In genomic region chr14:55580401-55581010, GRCh38 we compare ENCODE assay signal across 8 cellular contexts. TPM values are rescaled to one million over a fixed set of nuclear protein-coding genes. Genes with fewer than 3 reads are reported as not detected.
DNase-seq lines count a peak whose midpoint lies in the region; ATAC-seq, FAIRE-seq and TF ChIP-seq lines count a peak whose summit lies in the region.

No MANE protein-coding gene starts in this region.

- H2AFZ ChIP-seq in GM12878 (ENCODE audit: control insufficient read depth, low read depth, low read length), result peak overlapping the region; percentile 82

- H3K27me3 Mint-ChIP-seq in T-helper 17 cell, result no peaks in the 10 kb centered on the region

- TF ChIP-seq EP300 in A549 (IDR thresholded peaks at IDR 0.05) (no peak), GM12878 (IDR thresholded peaks at IDR 0.05; ENCODE audit: borderline replicate concordance in 1 of 2, control insufficient read depth in 1 of 2, low read depth in 2 of 2, low read length in 2 of 2) (no peak)

- no peaks in the 10 kb centered on the region for H3K36me3 ChIP-seq in GM12878 (ENCODE audit: control insufficient read depth in 2 of 2, insufficient read depth in 2 of 2, low read length in 1 of 2)
- H3K36me3 ChIP-seq in iPS-20b (ENCODE audit: insufficient read depth, low read depth, low read length), result no peaks in the 10 kb centered on the region

- peak overlapping the region; percentile 81 for H3K4me2 ChIP-seq in A549
- H3K4me2 ChIP-seq in GM12878 (ENCODE audit: control insufficient read depth, insufficient read depth), result peak overlapping the region; percentile 35; the same call in 1 of the 2 replicates

- SMC1A ChIA-PET in GM12878 (lab: Charles Lee; ENCODE audit: uncharacterized antibody, unreplicated experiment), result interaction anchor here (1.2 to 2.0 kb wide), 6 partner anchors 9 to 134 kb away, joined by 4 to 9 read pairs (median 6); no protein-coding TSS in a partner anchor

- 2% methylated on average over 9 of the region's 76 CpGs for WGBS in A549 (ENCODE audit: missing lambda C conversion rate)
- WGBS in GM12878 (ENCODE audit: insufficient coverage, insufficient replicate concordance, low lambda C conversion rate, missing lambda C conversion rate), result under 1% methylated on average over 34 of the region's 76 CpGs

- H3K27me3 ChIP-seq in GM12878 (replicated peaks in 1 of 2; ENCODE audit: control insufficient read depth in 2 of 2, insufficient read depth in 2 of 2, low read length in 1 of 2) (no peaks in the 10 kb centered on the region), iPS-20b (ENCODE audit: insufficient read depth, low read length) (no peaks in the 10 kb centered on the region)

- peak overlapping the region; percentile 92 for H3K4me3 Mint-ChIP-seq in T-helper 17 cell

- H3K4me3 ChIP-seq in A549 (peak overlapping the region; percentile 95), GM12878 (peak overlapping the region; percentile 91), iPS-20b (ENCODE audit: low read length) (peak overlapping the region; percentile 82)

- TF ChIP-seq RAD21 in A549 (conservative IDR thresholded peaks at IDR 0.05 in 1 of 2, IDR thresholded peaks at IDR 0.05 in 1 of 2), result no peak
- no peak for TF ChIP-seq RAD21 in GM12878 (IDR thresholded peaks at IDR 0.05; ENCODE audit: insufficient read depth, low read depth, low read length)

- H3K4me1 ChIP-seq in A549, result peaks cover 46% of the 10 kb centered on the region
- peaks cover 12% of the 10 kb centered on the region for H3K4me1 ChIP-seq in GM12878 (ENCODE audit: control insufficient read depth, insufficient read depth, low read length)
- peaks cover 11% of the 10 kb centered on the region for H3K4me1 ChIP-seq in iPS-20b (ENCODE audit: insufficient read depth, low read length)

- H3K36me3 Mint-ChIP-seq in T-helper 17 cell (ENCODE audit: low read depth), result no peaks in the 10 kb centered on the region

- in situ Hi-C loops in GM12878 (cut with MboI), result no loop called here

- no TSS peak for BruUV-seq in GM12878 (replicated peaks; lab: Mats Ljungman, UMichigan)

- peak; percentile 58 to 61 for ATAC-seq in A549
- peak; percentile 27 for ATAC-seq in GM18873 (IDR thresholded peaks at IDR 0.05; ENCODE audit: low FRiP score, unreplicated experiment)
- ATAC-seq in HG03139 (IDR thresholded peaks at IDR 0.05; ENCODE audit: unreplicated experiment), result peak; percentile 36
- peak; percentile 61 for ATAC-seq in T-helper 17 cell
- peak; percentile 52 for ATAC-seq in GM12878

- RAD21 ChIA-PET in GM12878 (lab: Charles Lee; ENCODE audit: unreplicated experiment), result interaction anchor here (1.4 kb wide), 2 partner anchors 10 to 22 kb away, joined by 3 read pairs; no protein-coding TSS in a partner anchor

- peaks cover 22% of the 10 kb centered on the region for H3K4me1 Mint-ChIP-seq in T-helper 17 cell

- no peak for TF ChIP-seq CTCF in A549 (IDR thresholded peaks at IDR 0.05)
- TF ChIP-seq CTCF in GM12878 (IDR thresholded peaks at IDR 0.05 in 2 of 3, conservative IDR thresholded peaks at IDR 0.05 in 1 of 3; ENCODE audit: control insufficient read depth in 2 of 3, extremely low read depth in 1 of 3, insufficient read depth in 1 of 3, low read depth in 3 of 3, low read length in 3 of 3), result no peak

- CTCF ChIA-PET in A549 (lab: Yijun Ruan, JAX) (interaction anchor here (1.1 to 1.8 kb wide), 5 partner anchors 12 to 894 kb away, joined by 3 to 5 read pairs (median 4); no protein-coding TSS in a partner anchor), GM12878 (lab: Yijun Ruan, JAX) (interaction anchor here (1.5 kb wide), 1 partner anchor 134 kb away, joined by 3 read pairs; no protein-coding TSS in a partner anchor)

- peak overlapping the region; percentile 85 for H3K27ac Mint-ChIP-seq in T-helper 17 cell

- POLR2A ChIA-PET in A549 (lab: Yijun Ruan, JAX), result interaction anchor here (1.0 to 2.6 kb wide), 3 partner anchors 15 to 169 kb away, joined by 3 to 12 read pairs (median 6); partner anchors contain the start of gene ATG14
- POLR2A ChIA-PET in GM12878 (lab: Charles Lee), result interaction anchor here (1.1 kb wide), 1 partner anchor 130 kb away, joined by 3 read pairs; no protein-coding TSS in a partner anchor

- peak overlapping the region; percentile 94 to 99 for H3K27ac ChIP-seq in A549
- peak overlapping the region; percentile 85 for H3K27ac ChIP-seq in GM12878 (ENCODE audit: control insufficient read depth, insufficient read depth)
- peak overlapping the region; percentile 39 for H3K27ac ChIP-seq in iPS-20b (ENCODE audit: low read length)

- H3K9me3 ChIP-seq in A549 (no peaks in the 10 kb centered on the region), T-helper 17 cell (ENCODE audit: control insufficient read depth, low read length, poor library complexity, severe bottlenecking) (no peaks in the 10 kb centered on the region), GM12878 (replicated peaks; ENCODE audit: control insufficient read depth, insufficient read depth, low read length) (no peaks in the 10 kb centered on the region), iPS-20b (ENCODE audit: insufficient read depth, low read depth, low read length) (no peaks in the 10 kb centered on the region)

- H3K79me2 ChIP-seq in GM12878 (ENCODE audit: control insufficient read depth, insufficient read depth, low read length), result peaks cover 58% of the 10 kb centered on the region

- FAIRE-seq in A549 (lab: Jason Lieb, UNC) (no peak), GM12878 (lab: Jason Lieb, UNC) (no peak)

- DNase-seq in A549 (ENCODE audit: low read depth in 1 of 2, low spot score in 1 of 2) (peak in 1 of 2 experiments; percentile 22), T-helper 17 cell (peak; percentile 14 to 63 (median 60)), GM12878 (ENCODE audit: low read depth, low spot score) (no peak), HuH-7 (ENCODE audit: low spot score) (no peak)
- peak; percentile 18 to 20 for DNase-seq in stimulated activated CD4-positive, alpha-beta T cell treated with anti-CD3 and anti-CD28 coated beads, Interleukin-12 subunit alpha, Interleukin-12 subunit beta, amount 100 ng/mL, for 24 hours (ENCODE audit: low read depth in 2 of 2)

- H3K9ac ChIP-seq in GM12878 (ENCODE audit: control insufficient read depth, insufficient read depth, low read length) (peak overlapping the region; percentile 89), iPS-20b (ENCODE audit: low read depth, low read length) (peak overlapping the region; percentile 79; the same call in 1 of the 2 replicates)

- no peak for TF ChIP-seq POLR2A in A549 (IDR thresholded peaks at IDR 0.05; ENCODE audit: low read length)
- peak; percentile 50 for TF ChIP-seq POLR2A in GM12878 (IDR thresholded peaks at IDR 0.05; ENCODE audit: low read depth, low read length)

- intact Hi-C loops in GM12878 (cut with micrococcal nuclease; ENCODE audit: unreplicated experiment), result loop anchor here (2.0 kb wide), 1 partner anchor 130 kb away; no protein-coding TSS in a partner anchor

- H4K20me1 ChIP-seq in GM12878 (ENCODE audit: control insufficient read depth, insufficient read depth), result no peaks in the 10 kb centered on the region

TF ChIP-seq in A549, 52 proteins besides CTCF, POLR2A, EP300 and RAD21 (continues in another document):
- TF ChIP-seq GATA3 (IDR thresholded peaks at IDR 0.05; ENCODE audit: borderline replicate concordance) (no peak), PHF8 (IDR thresholded peaks at IDR 0.05; ENCODE audit: borderline replicate concordance, low read depth) (peak; percentile 70)

TF ChIP-seq in GM12878, 131 proteins besides CTCF, POLR2A, EP300 and RAD21 (continues in another document):
- TF ChIP-seq SMAD5 (IDR thresholded peaks at IDR 0.05; ENCODE audit: low read depth) (no peak), SREBF1 (IDR thresholded peaks at IDR 0.05; ENCODE audit: low read length) (no peak), STAT1 (conservative IDR thresholded peaks at IDR 0.05) (no peak), CHD1 (IDR thresholded peaks at IDR 0.05; ENCODE audit: low read depth, low read length) (no peak), ASH2L (IDR thresholded peaks at IDR 0.05; ENCODE audit: borderline replicate concordance, low read depth) (0 out of 2 replicates have a peak, but pooled peaks have one; percentile 31), MLLT1 (IDR thresholded peaks at IDR 0.05) (no peak)

RNA-seq across cellular contexts. Expression of gene KTN1, which starts 0.5 kb away (rescaled TPM):
- polyA plus RNA-seq in A549 (2011; rRNA removed) (118 and 233 TPM in 2 replicates), A549 (2017; fragmentation: RNase III; extraction: RNeasy Plus Mini Kit Qiagen cat#74134 plus additional on column Dnase treatment) (153 to 158 TPM (median 157 TPM) in 3 replicates), GM12878 (2011; rRNA removed) (81.0 and 164 TPM in 2 replicates), GM12878 (2014; fragmentation: Illumina TruSeq; extraction: Trizol) (109 and 134 TPM in 2 replicates), GM12878 (2014; fragmentation: Nextera tagmentation; extraction: Ambion mirVana) (10 to 100 TPM; 52.9 to 79.5 TPM), GM12878 (2014; rRNA removed) (42.5 and 50.6 TPM in 2 replicates), GM12878 (2016; fragmentation: Nextera tagmentation; extraction: Ambion mirVana) (100 to 1,000 TPM; 112 to 154 TPM)
- 21.8 and 27.5 TPM in 2 replicates for polyA plus RNA-seq in A549 (2012; cell fraction: cytosol; rRNA removed)
- 19.7 and 27.1 TPM in 2 replicates for polyA plus RNA-seq in A549 (2012; cell fraction: nucleus; rRNA removed)
- polyA minus RNA-seq in A549 (2011; rRNA and poly(A)+ RNA removed), result 36.4 and 36.9 TPM in 2 replicates
- total RNA-seq in T-helper 17 cell (10 to 100 TPM; 81.6 to 83.5 TPM), GM12878 (2014; rRNA removed) (56.5 and 76.5 TPM in 2 replicates), GM12878 (2014; rRNA removed; fragmentation: Illumina TruSeq; extraction: Trizol) (149 and 150 TPM in 2 replicates), GM12878 (2021) (87.5 and 92.1 TPM in 2 replicates)
- total RNA-seq in GM12878 (2013; cell fraction: nucleolus; rRNA removed), result 248 and 283 TPM in 2 replicates
- 33.0 TPM for polyA plus RNA-seq in GM12878 (2011; ENCODE audit: low read depth)
- 14.2 and 15.8 TPM in 2 replicates for polyA plus RNA-seq in GM12878 (2011; cell fraction: cytosol; rRNA removed)
- 75.8 and 81.3 TPM in 2 replicates for polyA plus RNA-seq in GM12878 (2011; cell fraction: nucleus; rRNA removed)
- 53.8 and 73.2 TPM in 2 replicates for polyA plus RNA-seq in GM12878 (2012)
- polyA minus RNA-seq in GM12878 (2011; rRNA and poly(A)+ RNA removed), result 30.6 and 47.9 TPM in 2 replicates
- polyA minus RNA-seq in GM12878 (2011; cell fraction: cytosol; rRNA and poly(A)+ RNA removed), result 24.3 and 33.7 TPM in 2 replicates
- polyA minus RNA-seq in GM12878 (2011; cell fraction: nucleus; rRNA and poly(A)+ RNA removed), result 87.5 and 128 TPM in 2 replicates

Comparison
In these comparisons a context has a peak if more than half of its experiments do, and no peak if none do; other contexts are left out.
1. DNase-seq: peak in T-helper 17 cell (3 of 3) and stimulated activated CD4-positive, alpha-beta T cell treated with anti-CD3 and anti-CD28 coated beads, Interleukin-12 subunit alpha, Interleukin-12 subunit beta, amount 100 ng/mL, for 24 hours (2 of 2); none in GM12878 (single experiment) and HuH-7 (single experiment).
2. H3K27ac ChIP-seq: peak in every context shown above with its lines; median percentile 96 in A549; 85 in GM12878; 39 in iPS-20b.
3. Of the 24 proteins assayed by ChIP-seq in both GM12878 and A549: peak only in GM12878: POLR2A; only in A549: none; in both: none; in neither: 23.
4. Peak in every context shown above with its lines, with median percentiles within 50 percentile points of each other: ATAC-seq and H3K4me3 ChIP-seq.